1 cellular context compared by ENCODE assay signal in the genomic region with DNA sequence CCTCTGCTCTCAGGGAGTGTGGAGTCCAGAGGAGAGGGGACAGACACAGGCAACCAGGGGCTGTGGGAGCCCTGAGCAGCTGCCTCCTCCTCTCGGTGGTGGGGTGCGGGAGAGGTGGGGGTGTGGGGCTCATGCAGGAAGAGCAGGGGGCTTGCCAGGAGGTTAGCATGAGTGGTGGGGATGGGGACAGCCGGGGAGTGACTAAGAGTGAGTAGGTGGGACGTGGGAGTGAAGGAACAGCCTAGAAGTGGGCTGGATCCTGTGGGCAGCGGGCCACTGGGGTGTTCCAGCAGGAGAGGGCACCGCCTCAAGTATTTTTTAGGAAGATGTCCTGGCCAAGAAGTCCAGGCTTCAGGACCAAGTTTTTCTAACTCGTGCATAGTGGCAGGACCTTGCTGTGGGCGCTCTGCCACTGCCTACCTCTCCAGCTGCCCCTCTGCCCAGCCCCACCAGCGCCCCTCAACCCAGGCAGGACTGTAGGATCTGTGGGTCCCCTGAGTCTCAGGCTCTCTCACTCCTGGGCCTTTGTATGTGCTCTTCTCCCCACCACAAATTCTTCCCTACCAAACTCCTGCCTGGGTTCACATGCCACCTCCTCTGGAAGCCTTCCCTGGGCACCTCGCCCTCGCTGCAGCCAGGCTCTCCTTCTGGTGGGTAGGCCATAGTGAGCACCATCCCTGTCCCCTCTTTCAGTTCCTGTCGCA.
TF ChIP-seq lines count a peak whose summit lies in the region.

No MANE protein-coding gene starts in this region.

TF ChIP-seq in H1, 55 proteins besides CTCF, POLR2A, EP300 and RAD21 (continued from another document):
- TF ChIP-seq, protein P1, sequence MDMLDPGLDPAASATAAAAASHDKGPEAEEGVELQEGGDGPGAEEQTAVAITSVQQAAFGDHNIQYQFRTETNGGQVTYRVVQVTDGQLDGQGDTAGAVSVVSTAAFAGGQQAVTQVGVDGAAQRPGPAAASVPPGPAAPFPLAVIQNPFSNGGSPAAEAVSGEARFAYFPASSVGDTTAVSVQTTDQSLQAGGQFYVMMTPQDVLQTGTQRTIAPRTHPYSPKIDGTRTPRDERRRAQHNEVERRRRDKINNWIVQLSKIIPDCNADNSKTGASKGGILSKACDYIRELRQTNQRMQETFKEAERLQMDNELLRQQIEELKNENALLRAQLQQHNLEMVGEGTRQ (IDR thresholded peaks at IDR 0.05; ENCODE audit: low read length), result no peak
